ENCODE assay signal across 14 cellular contexts in the genomic region with DNA sequence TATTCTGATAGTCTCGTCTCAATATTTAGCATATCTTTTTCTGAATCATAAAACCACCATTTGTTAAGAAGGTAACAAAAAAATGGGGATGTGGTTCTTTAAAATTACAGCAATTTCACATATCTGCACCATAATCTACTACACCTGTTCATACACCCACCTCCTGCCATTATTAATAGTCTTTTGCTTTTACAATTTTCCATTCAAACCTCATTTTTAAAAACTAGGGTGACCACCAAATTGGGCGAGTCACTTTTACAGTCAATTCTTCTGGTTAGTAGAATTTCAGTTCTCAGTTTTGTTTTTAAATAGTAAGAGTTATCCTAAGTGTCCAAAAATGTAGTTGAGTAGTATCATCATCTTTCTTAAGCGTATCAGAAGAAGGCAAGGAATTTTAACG. TPM values are rescaled to one million over a fixed set of nuclear protein-coding genes. Genes with fewer than 3 reads are reported as not detected.
DNase-seq lines count a peak whose midpoint lies in the region; ATAC-seq and TF ChIP-seq lines count a peak whose summit lies in the region.
"Had no signal": no experiment of that assay in that cellular context is flagged by ENCODE, and none has a peak within 500 bp of the region (broad histone marks: within the 10 kb centered on the region; RNA-seq: fewer than 3 reads in every experiment).

No MANE protein-coding gene starts in this region.

- H3K27me3 ChIP-seq in Caco-2 (replicated peaks; ENCODE audit: control insufficient read depth, insufficient read depth, low read length), result no peaks in the 10 kb centered on the region

- no peaks in the 10 kb centered on the region for H3K36me3 ChIP-seq in Caco-2 (ENCODE audit: control insufficient read depth, insufficient read depth, low read length)
- H3K36me3 ChIP-seq: lower lobe of right lung had no signal

- no peak overlapping the region for H3K4me3 ChIP-seq in Caco-2 (ENCODE audit: low read depth, low read length)
- H3K4me3 ChIP-seq: GM23338, K562, lower lobe of right lung had no signal

- no TSS peak for BruUV-seq in Caco-2 (replicated peaks; lab: Mats Ljungman, UMichigan)

- no peaks in the 10 kb centered on the region for H3K36me3 Mint-ChIP-seq in Caco-2 (ENCODE audit: insufficient read depth, unreplicated experiment)

- intact Hi-C loops in Caco-2 (cut with micrococcal nuclease; ENCODE audit: unreplicated experiment), result no loop called here

- CTCF ChIA-PET in Caco-2 (lab: Charles Lee), result interaction anchor here (1.2 kb wide), 1 partner anchor 8 kb away, joined by 4 read pairs; no protein-coding TSS in a partner anchor

- peaks cover 10% of the 10 kb centered on the region for H3K4me1 Mint-ChIP-seq in Caco-2 (ENCODE audit: low read depth, unreplicated experiment)
- H3K4me1 Mint-ChIP-seq: GM23338, nephron progenitor cell had no signal

- H3K27me3 Mint-ChIP-seq in Caco-2 (ENCODE audit: insufficient read depth, unreplicated experiment), result no peaks in the 10 kb centered on the region

- TF ChIP-seq CTCF in Caco-2 (IDR thresholded peaks at IDR 0.05; ENCODE audit: insufficient read depth in 1 of 2, low read depth in 1 of 2, low read length in 1 of 2, severe bottlenecking in 1 of 2, unreplicated experiment in 1 of 2), result no peak

- DNase-seq in epithelial cell of prostate (ENCODE audit: low read depth, low spot score), result no peak
- no peak for DNase-seq in DMS153 (lab: John Stamatoyannopoulos, UW)
- no peak for DNase-seq in DMS79 treated with DMSO at 0.1 percent for 48 hours (lab: John Stamatoyannopoulos, UW)
- DNase-seq in Caco-2, result no peak
- no peak for DNase-seq in NCI-H226
- DNase-seq: activated CD4-positive, CD25-positive, alpha-beta regulatory T cell treated with anti-CD3 and anti-CD28 coated beads, Interleukin-2, amount 50 U/mL, for 72 hours; lower lobe of right lung; NCI-H2107; nephron progenitor cell had no signal

- no peak overlapping the region for H3K27ac Mint-ChIP-seq in Caco-2 (ENCODE audit: unreplicated experiment)
- H3K27ac Mint-ChIP-seq: GM23338, nephron progenitor cell had no signal

- POLR2A ChIA-PET in Caco-2 (lab: Charles Lee), result no interaction called here

- peaks cover 9% of the 10 kb centered on the region for H3K9me3 Mint-ChIP-seq in Caco-2 (ENCODE audit: unreplicated experiment)
- H3K9me3 Mint-ChIP-seq: GM23338 had no signal

- H3K9me3 ChIP-seq in Caco-2, result no peaks in the 10 kb centered on the region; the same call in 1 of the 2 replicates
- H3K9me3 ChIP-seq: lower lobe of right lung had no signal

- ATAC-seq in GM18519 (IDR thresholded peaks at IDR 0.05; ENCODE audit: low FRiP score, unreplicated experiment) (peak; percentile 68), GM21515 (IDR thresholded peaks at IDR 0.05; ENCODE audit: unreplicated experiment) (peak; percentile 49), HG03135 (IDR thresholded peaks at IDR 0.05; ENCODE audit: unreplicated experiment) (peak; percentile 51)
- ATAC-seq: GM23338, K562, lower lobe of right lung had no signal

- peaks cover 11% of the 10 kb centered on the region for H3K4me1 ChIP-seq in Caco-2

- H3K27ac ChIP-seq in epithelial cell of prostate, result peak overlapping the region; percentile 72
- H3K27ac ChIP-seq: lower lobe of right lung had no signal

- H3K4me3 Mint-ChIP-seq in Caco-2 (ENCODE audit: unreplicated experiment), result no peak overlapping the region
- H3K4me3 Mint-ChIP-seq: GM23338, nephron progenitor cell had no signal

RNA-seq across cellular contexts. Expression of a gene that starts 48.4 kb away (rescaled TPM):
- total RNA-seq in Caco-2 (2022), result 25.7 and 27.1 TPM in 2 replicates
